ENCODE assay signal across 8 cellular contexts in the genomic region with DNA sequence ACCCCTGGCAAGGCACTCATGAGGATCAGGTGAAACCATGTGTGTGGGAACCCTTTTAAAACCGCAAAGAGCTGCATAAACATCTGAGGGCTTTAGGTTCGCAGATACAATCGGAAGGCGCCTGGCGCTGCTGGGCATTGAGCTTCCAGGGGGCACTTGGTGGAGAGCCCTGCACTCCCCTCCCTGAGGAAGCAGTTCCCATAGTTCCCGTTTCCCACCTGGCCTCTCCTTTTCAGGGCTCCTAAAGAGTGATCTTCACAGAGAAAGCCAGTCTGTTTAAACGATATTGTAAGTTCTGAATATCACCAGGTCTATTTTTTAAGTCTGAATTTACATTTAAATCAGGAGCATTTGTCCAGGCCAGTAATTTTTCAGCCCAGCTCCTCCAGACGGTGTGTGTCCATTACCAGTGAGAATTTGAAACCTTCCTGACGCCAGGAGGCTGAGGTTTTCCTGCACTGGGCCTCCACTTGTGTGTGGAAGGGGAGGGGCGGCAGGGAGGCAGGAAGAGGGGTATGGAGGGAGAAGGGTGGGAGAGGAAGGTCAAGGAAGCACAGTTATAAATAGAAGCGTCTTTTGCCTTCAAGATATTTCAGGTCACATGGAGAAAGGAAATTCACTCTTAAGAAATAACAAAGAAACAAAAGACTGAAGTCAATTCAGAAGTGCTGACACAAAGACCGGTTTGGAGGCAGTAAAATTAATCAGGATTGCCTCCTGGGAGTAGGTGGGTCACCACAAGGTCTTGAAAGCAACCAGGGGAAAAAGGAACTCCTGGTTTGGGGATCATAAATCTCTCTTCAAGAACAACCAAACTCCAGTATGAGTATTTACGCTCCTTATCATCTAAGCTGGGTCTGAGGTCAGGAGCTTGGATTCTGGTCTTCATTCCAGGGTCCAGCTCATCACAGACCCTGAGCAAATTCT. TPM values are rescaled to one million over a fixed set of nuclear protein-coding genes. Genes with fewer than 3 reads are reported as not detected.
DNase-seq lines count a peak whose midpoint lies in the region; ATAC-seq and TF ChIP-seq lines count a peak whose summit lies in the region.

No MANE protein-coding gene starts in this region.

- no peaks in the 10 kb centered on the region for H3K36me3 ChIP-seq in SJCRH30
- H3K36me3 ChIP-seq in heart right ventricle: no peaks in the 10 kb centered on the region
- H3K36me3 ChIP-seq in subcutaneous abdominal adipose tissue (ENCODE audit: control insufficient read depth in 5 of 5, insufficient read depth in 5 of 5, low read length in 5 of 5): no peaks in the 10 kb centered on the region

- ATAC-seq in heart right ventricle (peak; percentile 52 to 91 (median 84)), GM18511 (IDR thresholded peaks at IDR 0.05; ENCODE audit: unreplicated experiment) (no peak)

- H3K9ac ChIP-seq in subcutaneous abdominal adipose tissue (ENCODE audit: low read length in 5 of 5): peak overlapping the region; percentile 48 to 71 (median 56)

- peak overlapping the region; percentile 28 for H3K4me3 Mint-ChIP-seq in activated T-cell treated with anti-CD3 and anti-CD28 coated beads, Interleukin-2, amount 50 U/mL, for 24 hours

- H3K9me3 ChIP-seq in SJCRH30 (replicated peaks): no peaks in the 10 kb centered on the region
- no peaks in the 10 kb centered on the region for H3K9me3 ChIP-seq in heart right ventricle
- no peaks in the 10 kb centered on the region for H3K9me3 ChIP-seq in subcutaneous abdominal adipose tissue (ENCODE audit: control insufficient read depth in 5 of 5, low read length in 5 of 5)

- WGBS in heart right ventricle, 2 donors: 38 to 42% methylated on average over 13 of the region's 13 CpGs

- H3K4me3 ChIP-seq in SJCRH30 (peak overlapping the region; percentile 26), heart right ventricle (peak overlapping the region in 1 of 10 donors; percentile 76), subcutaneous abdominal adipose tissue (ENCODE audit: low read depth in 1 of 5, low read length in 5 of 5) (peak overlapping the region in 3 of 5 donors; percentile 11 to 44 (median 29))

- intact Hi-C loops in heart right ventricle (cut with DNase I): loop anchor here in 3 of 10 donors (5.0 to 10.0 kb wide), 2 partner anchors 45 to 428 kb away; partner anchors contain the start of genes ZFP62 (in 2 of the 3) and RACK1 (in 1 of the 3)

- H3K27me3 ChIP-seq in SJCRH30: no peaks in the 10 kb centered on the region
- no peaks in the 10 kb centered on the region for H3K27me3 ChIP-seq in heart right ventricle
- H3K27me3 ChIP-seq in subcutaneous abdominal adipose tissue (ENCODE audit: control insufficient read depth in 5 of 5, insufficient read depth in 4 of 5, low read length in 5 of 5): no peaks in the 10 kb centered on the region

- H3K27ac Mint-ChIP-seq in activated T-cell treated with anti-CD3 and anti-CD28 coated beads, Interleukin-2, amount 50 U/mL, for 24 hours: peak overlapping the region; percentile 74

- H3K4me1 Mint-ChIP-seq in activated T-cell treated with anti-CD3 and anti-CD28 coated beads, Interleukin-2, amount 50 U/mL, for 24 hours (ENCODE audit: low read depth): peaks cover 67% of the 10 kb centered on the region

- DNase-seq in activated T-cell treated with anti-CD3 and anti-CD28 coated beads, Interleukin-2, amount 50 U/mL, for 24 hours: no peak
- DNase-seq in activated T-cell treated with anti-CD3 and anti-CD28 coated beads for 4 hours: no peak
- DNase-seq in SJCRH30: peak; percentile 77 to 89
- DNase-seq in heart right ventricle: peak; percentile 64 to 86
- no peak for DNase-seq in mucosa of gallbladder (ENCODE audit: low spot score)
- no peak for DNase-seq in NCI-H128 (lab: John Stamatoyannopoulos, UW; ENCODE audit: unreplicated experiment)

- H3K36me3 Mint-ChIP-seq in activated T-cell treated with anti-CD3 and anti-CD28 coated beads, Interleukin-2, amount 50 U/mL, for 24 hours (ENCODE audit: low read depth): no peaks in the 10 kb centered on the region

- H3K27ac ChIP-seq in SJCRH30: peak overlapping the region; percentile 49
- peak overlapping the region; percentile 55 to 91 (median 86) for H3K27ac ChIP-seq in heart right ventricle
- peak overlapping the region; percentile 94 for H3K27ac ChIP-seq in subcutaneous abdominal adipose tissue (ENCODE audit: low read depth, low read length)

- peaks cover 43% of the 10 kb centered on the region for H3K4me1 ChIP-seq in SJCRH30
- peaks cover 8 to 95% (median 66%) of the 10 kb centered on the region in 9 donors for H3K4me1 ChIP-seq in heart right ventricle
- H3K4me1 ChIP-seq in subcutaneous abdominal adipose tissue (ENCODE audit: control insufficient read depth in 5 of 5, insufficient read depth in 5 of 5, low read length in 5 of 5): peaks cover 27 to 75% (median 54%) of the 10 kb centered on the region in 5 donors

- no peaks in the 10 kb centered on the region for H3K27me3 Mint-ChIP-seq in activated T-cell treated with anti-CD3 and anti-CD28 coated beads, Interleukin-2, amount 50 U/mL, for 24 hours

- TF ChIP-seq CTCF in heart right ventricle (IDR thresholded peaks at IDR 0.05): peak in 3 of 9 donors; percentile 17 to 32 (median 22)

- H3K9me3 Mint-ChIP-seq in activated T-cell treated with anti-CD3 and anti-CD28 coated beads, Interleukin-2, amount 50 U/mL, for 24 hours: no peaks in the 10 kb centered on the region

RNA-seq across cellular contexts. Expression of gene MGAT1, which starts 14.3 kb away (rescaled TPM):
- 85.6 and 88.5 TPM in 2 replicates for total RNA-seq in SJCRH30 (2014; rRNA removed; shearing (Covaris generic))
- total RNA-seq in heart right ventricle: 100 to 1,000 TPM in 2 of 10 donors, 10 to 100 TPM in 8; 50.1 to 118 (median 59.7) TPM
- 100 to 1,000 TPM in 1 of 2 donors, 10 to 100 TPM in 1; 71.7 to 127 TPM for polyA plus RNA-seq in heart right ventricle
- total RNA-seq in mucosa of gallbladder: 145 TPM

RNA-seq across cellular contexts. Expression of gene ZFP62, which starts 44.2 kb away (rescaled TPM):
- total RNA-seq in SJCRH30 (2014; rRNA removed; shearing (Covaris generic)): 31.5 and 43.1 TPM in 2 replicates
- 10 to 100 TPM; 11.3 to 17.6 (median 13.6) TPM for total RNA-seq in heart right ventricle
- 10 to 100 TPM in 1 of 2 donors, 1 to 10 TPM in 1; 6.4 to 24.9 TPM for polyA plus RNA-seq in heart right ventricle
- total RNA-seq in mucosa of gallbladder: 34.7 TPM

Comparison
In these comparisons a context has a peak if more than half of its experiments do, and no peak if none do; other contexts are left out.
1. DNase-seq: peak in SJCRH30 (2 of 2) and heart right ventricle (2 of 2); none in activated T-cell treated with anti-CD3 and anti-CD28 coated beads, Interleukin-2, amount 50 U/mL, for 24 hours (single experiment), activated T-cell treated with anti-CD3 and anti-CD28 coated beads for 4 hours (single experiment), mucosa of gallbladder (single experiment) and NCI-H128 (single experiment).
2. Peak in every context shown above with its lines, with median percentiles within 50 percentile points of each other: H3K27ac ChIP-seq.